Comparison of ENCODE assay signal across 8 cellular contexts in the genomic region with DNA sequence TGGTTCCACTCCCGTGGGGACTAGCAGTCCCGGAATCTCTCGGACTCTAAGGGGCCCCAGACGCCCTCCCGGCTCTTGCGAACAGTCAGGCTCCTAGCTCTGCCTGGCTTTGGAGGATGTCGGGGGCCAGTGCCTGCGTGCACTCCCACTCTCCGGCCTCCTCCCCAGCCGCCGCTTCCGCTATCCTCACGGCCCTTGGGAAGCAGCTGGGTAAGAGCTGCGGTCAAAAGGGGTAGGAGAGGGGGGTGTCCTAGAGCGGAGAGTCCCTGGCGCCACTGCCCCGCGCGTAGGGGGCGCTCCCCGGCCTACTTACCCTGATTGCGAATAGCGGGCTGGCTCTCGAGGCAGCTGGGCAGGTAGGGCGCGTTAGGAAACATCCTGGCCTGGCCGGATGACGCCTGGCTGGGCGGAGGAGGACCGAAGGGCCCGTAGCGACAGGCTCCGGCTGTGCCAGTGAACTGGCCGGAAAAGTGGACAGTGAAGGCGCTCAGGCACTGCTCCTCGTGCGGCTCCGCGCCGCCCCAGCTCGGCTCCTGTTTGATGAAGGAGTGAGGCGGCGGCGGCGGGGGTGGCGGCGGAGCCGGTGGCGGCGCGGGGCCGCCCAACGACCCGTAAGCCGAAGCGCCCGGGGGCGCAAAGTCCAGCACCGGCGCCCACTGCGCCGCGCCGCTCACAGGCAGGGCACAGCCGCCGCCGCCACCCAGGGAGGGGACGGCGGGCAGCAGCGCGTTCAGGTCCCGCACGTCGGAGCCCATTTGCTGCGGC. TPM values are rescaled to one million over a fixed set of nuclear protein-coding genes. Genes with fewer than 3 reads are reported as not detected.
DNase-seq lines count a peak whose midpoint lies in the region; TF ChIP-seq lines count a peak whose summit lies in the region.

No MANE protein-coding gene starts in this region.

- H4K12ac ChIP-seq in trophoblast cell (ENCODE audit: low read depth, low read length): no peak overlapping the region

- peaks cover 3% of the 10 kb centered on the region for H3K79me1 ChIP-seq in trophoblast cell (ENCODE audit: low read length)

- H3K18ac ChIP-seq in trophoblast cell (ENCODE audit: low read length): peak overlapping the region; percentile 50

- WGBS in trophoblast cell (ENCODE audit: extremely low coverage, insufficient coverage, insufficient read length): no CpG with 5 or more reads among the region's 75 CpGs

- H2BK120ac ChIP-seq in trophoblast cell (ENCODE audit: insufficient read depth, low read length, poor library complexity): no peak overlapping the region

- TF ChIP-seq CTCF in fibroblast of pulmonary artery (IDR thresholded peaks at IDR 0.05; ENCODE audit: low read length, missing control alignments) (peak; percentile 32), RWPE1 (conservative IDR thresholded peaks at IDR 0.05; ENCODE audit: low read depth) (no peak)

- H3K9me3 ChIP-seq in trophoblast cell (ENCODE audit: insufficient read depth, low read depth, low read length): peaks cover 9% of the 10 kb centered on the region

- H4K8ac ChIP-seq in trophoblast cell (ENCODE audit: low read depth, low read length): peak overlapping the region; percentile 70

- H2BK5ac ChIP-seq in trophoblast cell (ENCODE audit: low read depth, low read length, poor library complexity): no peak overlapping the region

- CTCF ChIA-PET in RWPE1 (lab: Yijun Ruan, JAX): interaction anchor here (0.6 kb wide), 1 partner anchor 9 kb away, joined by 5 read pairs; no protein-coding TSS in a partner anchor

- H3K4me3 ChIP-seq in fibroblast of pulmonary artery (replicated peaks; ENCODE audit: low read depth, low read length) (peak overlapping the region; percentile 72), trophoblast cell (ENCODE audit: low read depth, low read length) (peak overlapping the region; percentile 65)

- H2AK5ac ChIP-seq in trophoblast cell (ENCODE audit: low read length): no peak overlapping the region

- H3K4me2 ChIP-seq in trophoblast cell (ENCODE audit: low read length): peak overlapping the region; percentile 83

- no peak overlapping the region for H2BK12ac ChIP-seq in trophoblast cell (ENCODE audit: low read length)

- no peak overlapping the region for H3K4ac ChIP-seq in trophoblast cell (ENCODE audit: low read depth, low read length)

- H3K27ac ChIP-seq in trophoblast cell (ENCODE audit: low read depth, low read length) (no peak overlapping the region), RWPE1 (no peak overlapping the region)

- H3K23ac ChIP-seq in trophoblast cell (ENCODE audit: low read length): no peak overlapping the region

- peak overlapping the region; percentile 84 for H2AFZ ChIP-seq in trophoblast cell (ENCODE audit: insufficient read depth, low read length, poor library complexity)

- peak overlapping the region; percentile 3 for H4K91ac ChIP-seq in trophoblast cell (ENCODE audit: low read depth, low read length)

- DNase-seq in GF-D8 (lab: John Stamatoyannopoulos, UW) (peak; percentile 68), NCI-H2171 (lab: John Stamatoyannopoulos, UW) (peak; percentile 13), fibroblast of pulmonary artery (ENCODE audit: low read depth) (peak; percentile 88), trophoblast cell (peak in 1 of 2 donors; percentile 52), RWPE1 (ENCODE audit: low spot score) (no peak), hippocampal formation (lab: John Stamatoyannopoulos, UW) (no peak), DMS153 treated with DMSO at 0.1 percent for 48 hours (lab: John Stamatoyannopoulos, UW; ENCODE audit: unreplicated experiment) (no peak)
- DNase-seq in stimulated activated CD4-positive, alpha-beta T cell treated with anti-CD3 and anti-CD28 coated beads, Interleukin-4, amount 100 ng/mL, for 1 hour: no peak

- H3K14ac ChIP-seq in trophoblast cell (ENCODE audit: low read length): no peak overlapping the region

- H3K27me3 ChIP-seq in trophoblast cell (ENCODE audit: insufficient read depth, low read length): peaks cover 82% of the 10 kb centered on the region

- H3K36me3 ChIP-seq in trophoblast cell (ENCODE audit: control insufficient read depth in 1 of 2, insufficient read depth in 2 of 2, low read length in 2 of 2): no peaks in the 10 kb centered on the region

- H3K79me2 ChIP-seq in trophoblast cell (ENCODE audit: control insufficient read depth, insufficient read depth, low read length, poor library complexity): peaks cover 2% of the 10 kb centered on the region

- POLR2A ChIA-PET in RWPE1 (lab: Yijun Ruan, JAX; ENCODE audit: low non-redundant PET): no interaction called here

- H3K4me1 ChIP-seq in trophoblast cell (ENCODE audit: control insufficient read depth in 1 of 2, insufficient read depth in 2 of 2, low read length in 2 of 2): peaks cover 30 to 33% of the 10 kb centered on the region in 2 experiments

- H3K9ac ChIP-seq in trophoblast cell (ENCODE audit: low read length): no peak overlapping the region

RNA-seq across cellular contexts. Expression of gene WT1, which starts 0.8 kb away (rescaled TPM):
- 1.1 and 1.3 TPM in 2 replicates for polyA plus RNA-seq in trophoblast cell (2013)

Comparison
In these comparisons a context has a peak if more than half of its experiments do, and no peak if none do; other contexts are left out.
1. DNase-seq: peak in GF-D8 (single experiment), NCI-H2171 (single experiment) and fibroblast of pulmonary artery (single experiment); none in RWPE1 (single experiment), stimulated activated CD4-positive, alpha-beta T cell treated with anti-CD3 and anti-CD28 coated beads, Interleukin-4, amount 100 ng/mL, for 1 hour (single experiment), hippocampal formation (0 of 2) and DMS153 treated with DMSO at 0.1 percent for 48 hours (single experiment).